27 cellular contexts compared by ENCODE assay signal in genomic region chr3:6600237-6600636, GRCh38.
"Had no signal": no experiment of that assay in that cellular context is flagged by ENCODE, and none has a peak within 500 bp of the region (broad histone marks: within the 10 kb centered on the region; RNA-seq: fewer than 3 reads in every experiment).

No MANE protein-coding gene starts in this region.

- H3K36me3 ChIP-seq: colonic mucosa, esophagus squamous epithelium, gastrocnemius medialis, heart right ventricle, left lung, lower lobe of right lung had no signal

- H3K9me3 ChIP-seq: colonic mucosa, gastrocnemius medialis, lower lobe of right lung, mucosa of descending colon had no signal

- H3K4me1 ChIP-seq: colonic mucosa, esophagus squamous epithelium, gastrocnemius medialis, heart right ventricle, left lung, lower lobe of right lung had no signal

- FAIRE-seq: endometrium, islet of Langerhans, keratinocyte had no signal

- H3K27ac ChIP-seq: colonic mucosa, epithelial cell of prostate, esophagus squamous epithelium, gastrocnemius medialis, heart right ventricle, left lung, lower lobe of right lung had no signal

- H3K27me3 ChIP-seq: colonic mucosa, esophagus squamous epithelium, gastrocnemius medialis, heart right ventricle, left lung had no signal

- H3K4me3 Mint-ChIP-seq: dendritic cell treated with granulocyte-macrophage colony-stimulating factor and Interleukin-4, amounts not matched to agents 40 ng/mL and 50 ng/mL, for 4 days; effector memory CD8-positive, alpha-beta T cell; endodermal cell; mesothelial cell of epicardium had no signal

- H3K36me3 Mint-ChIP-seq: mesothelial cell of epicardium had no signal

- H3K4me3 ChIP-seq: colonic mucosa, esophagus squamous epithelium, gastrocnemius medialis, heart right ventricle, left lung, lower lobe of right lung, mucosa of descending colon had no signal

- H3K4me1 Mint-ChIP-seq: mesothelial cell of epicardium had no signal

- ATAC-seq: effector memory CD8-positive, alpha-beta T cell; esophagus mucosa; gastrocnemius medialis; heart right ventricle; left cardiac atrium; left lung; left ventricle myocardium superior; lower lobe of right lung; mucosa of descending colon had no signal

- H3K27me3 Mint-ChIP-seq: dendritic cell treated with granulocyte-macrophage colony-stimulating factor and Interleukin-4, amounts not matched to agents 40 ng/mL and 50 ng/mL, for 4 days; effector memory CD8-positive, alpha-beta T cell had no signal

- DNase-seq: colonic mucosa; cortex of kidney; effector CD8-positive, alpha-beta T cell; effector memory CD8-positive, alpha-beta T cell; endodermal cell; erythroblast; esophagus squamous epithelium; foreskin fibroblast; foreskin melanocyte; gastrocnemius medialis; glutamatergic neuron; head of caudate nucleus; heart right ventricle; hippocampal formation; left cardiac atrium; left lung; left ventricle myocardium superior; lower lobe of right lung; mesenchymal stem cell; mucosa of descending colon had no signal

- H3K27ac Mint-ChIP-seq: dendritic cell treated with granulocyte-macrophage colony-stimulating factor and Interleukin-4, amounts not matched to agents 40 ng/mL and 50 ng/mL, for 4 days; effector memory CD8-positive, alpha-beta T cell; endodermal cell; mesothelial cell of epicardium had no signal
